In genomic region chr3:126159476-126159875, GRCh38 we compare ENCODE assay signal across 21 cellular contexts. TPM values are rescaled to one million over a fixed set of nuclear protein-coding genes. Genes with fewer than 3 reads are reported as not detected.
DNase-seq lines count a peak whose midpoint lies in the region; ATAC-seq and TF ChIP-seq lines count a peak whose summit lies in the region.
"Had no signal": no experiment of that assay in that cellular context is flagged by ENCODE, and none has a peak within 500 bp of the region (broad histone marks: within the 10 kb centered on the region; RNA-seq: fewer than 3 reads in every experiment).

No MANE protein-coding gene starts in this region.

- H3K9ac ChIP-seq in BLaER1 = no peak overlapping the region
- H3K9ac ChIP-seq: BLaER1 treated with 17β-estradiol and CSF1 and Interleukin-3, amounts not matched to agents 10 nM and 100 nM; KMS-11 had no signal

- H3K4me3 ChIP-seq in BLaER1 = no peak overlapping the region
- no peak overlapping the region for H3K4me3 ChIP-seq in psoas muscle
- H3K4me3 ChIP-seq: BLaER1 treated with 17β-estradiol and CSF1 and Interleukin-3, amounts not matched to agents 10 nM and 100 nM had no signal

- H3K4me2 ChIP-seq in BLaER1 = peak overlapping the region; percentile 39
- H3K4me2 ChIP-seq: KMS-11 had no signal

- intact Hi-C loops in psoas muscle (cut with DNase I) = no loop called here

- peak; percentile 5 for DNase-seq in GM03348 (ENCODE audit: low spot score)
- peak; percentile 13 for DNase-seq in myocyte (ENCODE audit: low read depth)
- peak in 1 of 2 donors; percentile 55 for DNase-seq in psoas muscle
- no peak for DNase-seq in NCI-H187 (lab: John Stamatoyannopoulos, UW)
- no peak for DNase-seq in NOMO-1 treated with dmso at 0.1 percent for 144 hours (lab: John Stamatoyannopoulos, UW; ENCODE audit: unreplicated experiment)
- DNase-seq in stimulated activated CD4-positive, alpha-beta T cell treated with anti-CD3 and anti-CD28 coated beads, Interleukin-2, amount 100 ng/mL, for 48 hours = no peak
- DNase-seq: CD4-positive, alpha-beta memory T cell; DND-41; GDM1; IMR-90; NCI-H1092 treated with DMSO at 0.1 percent for 48 hours; NCI-H1436 treated with DMSO at 0.1 percent for 48 hours; NCI-H2029; NCI-H345; NCI-H524; NCI-H774; NK-92 treated with Interleukin-12 subunit alpha and Interleukin-12 subunit beta, amount 100 ng/mL, for 24 hours had no signal

- WGBS in psoas muscle, 3 donors = 42 to 72% (median 46%) methylated on average over 1 of the region's 1 CpG

- H3K4me1 ChIP-seq in BLaER1 = peaks cover 20% of the 10 kb centered on the region
- H3K4me1 ChIP-seq in psoas muscle = no peaks in the 10 kb centered on the region

- peak; percentile 59 to 75 (median 66) for ATAC-seq in psoas muscle
- ATAC-seq: Panc1 had no signal

- H3K9me3 ChIP-seq in BLaER1 (peaks cover 4% of the 10 kb centered on the region; the same call in 1 of the 2 replicates), psoas muscle (no peaks in the 10 kb centered on the region)

- no peaks in the 10 kb centered on the region for H4K20me1 ChIP-seq in BLaER1
- H4K20me1 ChIP-seq: BLaER1 treated with 17β-estradiol and CSF1 and Interleukin-3, amounts not matched to agents 10 nM and 100 nM had no signal

- no peak for TF ChIP-seq CTCF in psoas muscle (IDR thresholded peaks at IDR 0.05)

- H3K27me3 ChIP-seq in BLaER1 (no peaks in the 10 kb centered on the region), psoas muscle (ENCODE audit: insufficient read depth in 3 of 3, low read length in 2 of 3) (no peaks in the 10 kb centered on the region)
- H3K27me3 ChIP-seq: BLaER1 treated with 17β-estradiol and CSF1 and Interleukin-3, amounts not matched to agents 10 nM and 100 nM had no signal

- H3K27ac ChIP-seq in BLaER1 (no peak overlapping the region), psoas muscle (no peak overlapping the region)
- H3K27ac ChIP-seq: BLaER1 treated with 17β-estradiol and CSF1 and Interleukin-3, amounts not matched to agents 10 nM and 100 nM; KMS-11 had no signal

- H3K36me3 ChIP-seq in BLaER1 = no peaks in the 10 kb centered on the region
- H3K36me3 ChIP-seq in psoas muscle (ENCODE audit: insufficient read depth in 1 of 2, low read depth in 1 of 2) = peaks cover 0 to 45% of the 10 kb centered on the region in 2 donors
- H3K36me3 ChIP-seq: BLaER1 treated with 17β-estradiol and CSF1 and Interleukin-3, amounts not matched to agents 10 nM and 100 nM had no signal

RNA-seq across cellular contexts. Expression of gene ALDH1L1, which starts 20.9 kb away (rescaled TPM):
- total RNA-seq in myocyte (0.10 TPM in 1 of 2 replicates, not detected in the other), psoas muscle (100 to 1,000 TPM in 1 of 4 donors, 10 to 100 TPM in 3; 34.5 to 121 (median 62.7) TPM)
- polyA plus RNA-seq in myocyte (2012) = 0.09 TPM
- 10 to 100 TPM; 12.9 to 40.1 (median 21.6) TPM for polyA plus RNA-seq in psoas muscle
- total RNA-seq: CD4-positive, alpha-beta memory T cell; IMR-90 had no signal
- polyA plus RNA-seq: CD4-positive, alpha-beta memory T cell; IMR-90 had no signal

Comparison
In these comparisons a context has a peak if more than half of its experiments do, and no peak if none do; other contexts are left out.
1. DNase-seq: peak in GM03348 (single experiment) and myocyte (single experiment); none in NCI-H187 (0 of 2), NOMO-1 treated with dmso at 0.1 percent for 144 hours (single experiment) and stimulated activated CD4-positive, alpha-beta T cell treated with anti-CD3 and anti-CD28 coated beads, Interleukin-2, amount 100 ng/mL, for 48 hours (0 of 2).
2. RNA of gene ALDH1L1, which starts 20.9 kb away (total RNA-seq): 34.5 to 121 TPM in psoas muscle; 0.10 TPM in myocyte; every median in the first group is over 10 times any median in the second.